Comparison of ENCODE assay signal across 11 cellular contexts in the genomic region with DNA sequence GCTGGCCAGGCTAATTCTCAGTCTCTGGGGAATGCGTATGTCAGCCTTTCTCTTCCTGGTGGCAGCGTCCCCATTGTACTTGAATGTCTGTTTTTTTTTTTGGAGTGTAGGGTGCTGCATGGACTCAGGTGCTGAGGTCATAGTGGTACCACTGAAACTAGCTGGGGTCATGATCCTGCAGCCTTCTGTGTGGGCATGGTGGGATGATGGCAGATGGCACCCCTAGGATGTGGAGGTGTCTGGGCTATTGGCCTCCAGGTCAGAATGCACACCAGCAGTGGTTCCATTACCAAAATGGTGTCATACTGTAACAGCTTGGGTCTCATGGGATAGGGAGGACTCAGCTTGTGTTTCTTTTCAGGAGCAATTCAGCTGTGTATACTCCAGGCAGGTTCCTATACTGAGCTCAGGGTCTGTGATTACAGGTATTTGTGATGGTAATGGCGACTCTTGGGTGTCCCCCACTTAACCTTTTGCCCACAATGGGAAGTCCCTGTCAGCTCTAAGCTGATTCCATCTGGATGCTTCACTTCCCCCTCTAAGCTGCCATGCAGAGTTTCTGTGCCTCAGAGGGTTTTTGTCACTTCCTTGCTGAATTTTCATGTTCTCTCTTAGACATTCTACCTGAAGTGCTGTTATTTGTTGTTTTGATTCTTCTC. TPM values are rescaled to one million over a fixed set of nuclear protein-coding genes. Genes with fewer than 3 reads are reported as not detected.
DNase-seq lines count a peak whose midpoint lies in the region; ATAC-seq lines count a peak whose summit lies in the region.
"Had no signal": no experiment of that assay in that cellular context is flagged by ENCODE, and none has a peak within 500 bp of the region (broad histone marks: within the 10 kb centered on the region; RNA-seq: fewer than 3 reads in every experiment).

No MANE protein-coding gene starts in this region.

- H3K4me3 Mint-ChIP-seq in activated naive CD4-positive, alpha-beta T cell treated with anti-CD3 and anti-CD28 coated beads for 36 hours: no peak overlapping the region
- no peak overlapping the region for H3K4me3 Mint-ChIP-seq in activated T-cell treated with anti-CD3 and anti-CD28 coated beads, Interleukin-2, amount 50 U/mL, for 72 hours
- H3K4me3 Mint-ChIP-seq in naive thymus-derived CD4-positive, alpha-beta T cell: no peak overlapping the region
- H3K4me3 Mint-ChIP-seq: activated CD8-positive, alpha-beta T cell treated with anti-CD3 and anti-CD28 coated beads, Interleukin-2, amount 10 ng/mL, durations not matched to agents 7 days and 5 days had no signal

- POLR2A ChIA-PET in naive thymus-derived CD4-positive, alpha-beta T cell (lab: Charles Lee): no interaction called here

- no peak overlapping the region for H3K27ac Mint-ChIP-seq in activated naive CD4-positive, alpha-beta T cell treated with anti-CD3 and anti-CD28 coated beads for 36 hours
- H3K27ac Mint-ChIP-seq in activated T-cell treated with anti-CD3 and anti-CD28 coated beads, Interleukin-2, amount 50 U/mL, for 72 hours: no peak overlapping the region
- H3K27ac Mint-ChIP-seq in naive thymus-derived CD4-positive, alpha-beta T cell: peak overlapping the region in 1 of 9 donors; percentile 62
- H3K27ac Mint-ChIP-seq: activated CD8-positive, alpha-beta T cell treated with anti-CD3 and anti-CD28 coated beads, Interleukin-2, amount 10 ng/mL, durations not matched to agents 7 days and 5 days had no signal

- peaks cover 38% of the 10 kb centered on the region for H3K36me3 Mint-ChIP-seq in activated naive CD4-positive, alpha-beta T cell treated with anti-CD3 and anti-CD28 coated beads for 36 hours (ENCODE audit: low read depth)
- H3K36me3 Mint-ChIP-seq in activated T-cell treated with anti-CD3 and anti-CD28 coated beads, Interleukin-2, amount 50 U/mL, for 72 hours (ENCODE audit: insufficient read depth in 2 of 2): peaks cover 22 to 30% of the 10 kb centered on the region in 2 donors
- peaks cover 32 to 73% (median 63%) of the 10 kb centered on the region in 5 donors for H3K36me3 Mint-ChIP-seq in naive thymus-derived CD4-positive, alpha-beta T cell

- H3K4me1 Mint-ChIP-seq in activated naive CD4-positive, alpha-beta T cell treated with anti-CD3 and anti-CD28 coated beads for 36 hours (ENCODE audit: low read depth): peaks cover 20% of the 10 kb centered on the region
- peaks cover 13% of the 10 kb centered on the region for H3K4me1 Mint-ChIP-seq in activated T-cell treated with anti-CD3 and anti-CD28 coated beads, Interleukin-2, amount 50 U/mL, for 72 hours (ENCODE audit: low read depth)
- H3K4me1 Mint-ChIP-seq in naive thymus-derived CD4-positive, alpha-beta T cell: peaks cover 5 to 33% (median 29%) of the 10 kb centered on the region in 7 donors

- H3K27me3 ChIP-seq in BLaER1 treated with 17β-estradiol and CSF1 and Interleukin-3, amounts not matched to agents 10 nM and 100 nM: no peaks in the 10 kb centered on the region
- no peaks in the 10 kb centered on the region for H3K27me3 ChIP-seq in naive thymus-derived CD4-positive, alpha-beta T cell (ENCODE audit: control insufficient read depth in 2 of 2, insufficient read depth in 2 of 2, low read length in 2 of 2)

- no peak overlapping the region for H3K4me3 ChIP-seq in BLaER1 treated with 17β-estradiol and CSF1 and Interleukin-3, amounts not matched to agents 10 nM and 100 nM
- no peak overlapping the region for H3K4me3 ChIP-seq in naive thymus-derived CD4-positive, alpha-beta T cell (ENCODE audit: low read length)
- H3K4me3 ChIP-seq: thoracic aorta had no signal

- H3K4me2 ChIP-seq in BLaER1 treated with 17β-estradiol and CSF1 and Interleukin-3, amounts not matched to agents 10 nM and 100 nM: peak overlapping the region in 6 of 11 experiments; percentile 2 to 62 (median 38); a peak in 10 of 22 replicates

- no peaks in the 10 kb centered on the region for H3K27me3 Mint-ChIP-seq in activated naive CD4-positive, alpha-beta T cell treated with anti-CD3 and anti-CD28 coated beads for 36 hours (ENCODE audit: low read depth)
- H3K27me3 Mint-ChIP-seq in activated T-cell treated with anti-CD3 and anti-CD28 coated beads, Interleukin-2, amount 50 U/mL, for 72 hours (ENCODE audit: low read depth): no peaks in the 10 kb centered on the region
- no peaks in the 10 kb centered on the region for H3K27me3 Mint-ChIP-seq in naive thymus-derived CD4-positive, alpha-beta T cell

- peak; percentile 60 for DNase-seq in MV-4-11 (lab: John Stamatoyannopoulos, UW)
- no peak for DNase-seq in activated naive CD4-positive, alpha-beta T cell treated with anti-CD3 and anti-CD28 coated beads for 36 hours
- no peak for DNase-seq in activated T-cell treated with anti-CD3 and anti-CD28 coated beads, Interleukin-2, amount 50 U/mL, for 72 hours
- no peak for DNase-seq in activated CD8-positive, alpha-beta memory T cell treated with anti-CD3 and anti-CD28 coated beads, Interleukin-2, amount 50 U/mL, for 48 hours
- no peak for DNase-seq in naive thymus-derived CD4-positive, alpha-beta T cell
- DNase-seq: KG1 had no signal

- H4K20me1 ChIP-seq in BLaER1 treated with 17β-estradiol and CSF1 and Interleukin-3, amounts not matched to agents 10 nM and 100 nM: peaks cover 0 to 76% (median 0%) of the 10 kb centered on the region in 11 experiments; a peak in 4 of 22 replicates

- H3K9ac ChIP-seq in BLaER1 treated with 17β-estradiol and CSF1 and Interleukin-3, amounts not matched to agents 10 nM and 100 nM: no peak overlapping the region

- peaks cover 31 to 78% (median 47%) of the 10 kb centered on the region in 11 experiments for H3K36me3 ChIP-seq in BLaER1 treated with 17β-estradiol and CSF1 and Interleukin-3, amounts not matched to agents 10 nM and 100 nM
- peaks cover 0 to 3% (median 0%) of the 10 kb centered on the region in 3 experiments for H3K36me3 ChIP-seq in naive thymus-derived CD4-positive, alpha-beta T cell (ENCODE audit: control insufficient read depth in 2 of 3, insufficient read depth in 3 of 3, low read length in 3 of 3)

- CTCF ChIA-PET in activated naive CD4-positive, alpha-beta T cell treated with anti-CD3 and anti-CD28 coated beads for 36 hours (lab: Charles Lee): interaction anchor here (0.6 to 1.5 kb wide), 6 partner anchors 12 to 152 kb away, joined by 3 to 7 read pairs (median 4); no protein-coding TSS in a partner anchor
- CTCF ChIA-PET in naive thymus-derived CD4-positive, alpha-beta T cell (lab: Charles Lee): interaction anchor here (0.8 kb wide), 1 partner anchor 482 kb away, joined by 3 read pairs; no protein-coding TSS in a partner anchor

- peaks cover 13% of the 10 kb centered on the region for H3K9me3 Mint-ChIP-seq in activated naive CD4-positive, alpha-beta T cell treated with anti-CD3 and anti-CD28 coated beads for 36 hours
- peaks cover 6 to 12% of the 10 kb centered on the region in 2 donors for H3K9me3 Mint-ChIP-seq in activated T-cell treated with anti-CD3 and anti-CD28 coated beads, Interleukin-2, amount 50 U/mL, for 72 hours
- peaks cover 4 to 53% (median 21%) of the 10 kb centered on the region in 11 donors for H3K9me3 Mint-ChIP-seq in naive thymus-derived CD4-positive, alpha-beta T cell

- peak overlapping the region in 3 of 11 experiments; percentile 16 to 52 (median 26); a peak in 4 of 22 replicates for H3K27ac ChIP-seq in BLaER1 treated with 17β-estradiol and CSF1 and Interleukin-3, amounts not matched to agents 10 nM and 100 nM
- H3K27ac ChIP-seq in naive thymus-derived CD4-positive, alpha-beta T cell (ENCODE audit: low read depth, low read length): no peak overlapping the region
- H3K27ac ChIP-seq: thoracic aorta had no signal

- peaks cover 25 to 35% (median 31%) of the 10 kb centered on the region in 11 experiments for H3K9me3 ChIP-seq in BLaER1 treated with 17β-estradiol and CSF1 and Interleukin-3, amounts not matched to agents 10 nM and 100 nM (replicated peaks in 1 of 11)
- peaks cover 0 to 9% (median 0%) of the 10 kb centered on the region in 3 experiments for H3K9me3 ChIP-seq in naive thymus-derived CD4-positive, alpha-beta T cell (ENCODE audit: control insufficient read depth in 2 of 3, low read length in 3 of 3)

- peaks cover 0 to 20% (median 6%) of the 10 kb centered on the region in 10 experiments; a peak in 9 of 20 replicates for H3K4me1 ChIP-seq in BLaER1 treated with 17β-estradiol and CSF1 and Interleukin-3, amounts not matched to agents 10 nM and 100 nM
- H3K4me1 ChIP-seq in naive thymus-derived CD4-positive, alpha-beta T cell (ENCODE audit: control insufficient read depth in 2 of 2, insufficient read depth in 2 of 2, low read length in 2 of 2): no peaks in the 10 kb centered on the region

- intact Hi-C loops in activated naive CD4-positive, alpha-beta T cell treated with anti-CD3 and anti-CD28 coated beads for 36 hours (cut with micrococcal nuclease): loop anchor here (5.0 kb wide), 2 partner anchors 987 to 1332 kb away; no protein-coding TSS in a partner anchor
- intact Hi-C loops in naive thymus-derived CD4-positive, alpha-beta T cell (cut with micrococcal nuclease): loop anchor here (5.0 kb wide), 2 partner anchors 272 to 987 kb away; no protein-coding TSS in a partner anchor

- ATAC-seq in GM19035 (IDR thresholded peaks at IDR 0.05; ENCODE audit: unreplicated experiment) (peak; percentile 59), HG02763 (IDR thresholded peaks at IDR 0.05; ENCODE audit: unreplicated experiment) (peak; percentile 59)
- ATAC-seq in activated T-cell treated with anti-CD3 and anti-CD28 coated beads, Interleukin-2, amount 50 U/mL, for 72 hours (replicated peaks in 1 of 2): no peak
- ATAC-seq in naive thymus-derived CD4-positive, alpha-beta T cell: no peak
- ATAC-seq: activated CD8-positive, alpha-beta T cell treated with anti-CD3 and anti-CD28 coated beads, Interleukin-2, amount 10 ng/mL, durations not matched to agents 7 days and 5 days had no signal

RNA-seq across cellular contexts. Expression of a gene that starts 17.9 kb away (rescaled TPM):
- total RNA-seq in activated naive CD4-positive, alpha-beta T cell treated with anti-CD3 and anti-CD28 coated beads for 36 hours: 10 to 100 TPM; 85.6 to 96.3 TPM
- total RNA-seq in activated T-cell treated with anti-CD3 and anti-CD28 coated beads, Interleukin-2, amount 50 U/mL, for 72 hours: 10 to 100 TPM; 63.1 to 90.6 TPM
- 10 to 100 TPM; 22.5 to 77.2 (median 71.0) TPM for total RNA-seq in naive thymus-derived CD4-positive, alpha-beta T cell
- 100 to 1,000 TPM in 1 of 2 donors, 10 to 100 TPM in 1; 55.7 to 131 TPM for polyA plus RNA-seq in naive thymus-derived CD4-positive, alpha-beta T cell

Comparison
In these comparisons a context has a peak if more than half of its experiments do, and no peak if none do; other contexts are left out.
1. ATAC-seq: peak in GM19035 (single experiment) and HG02763 (single experiment); none in activated T-cell treated with anti-CD3 and anti-CD28 coated beads, Interleukin-2, amount 50 U/mL, for 72 hours (0 of 2) and naive thymus-derived CD4-positive, alpha-beta T cell (single experiment).